In the genomic region with DNA sequence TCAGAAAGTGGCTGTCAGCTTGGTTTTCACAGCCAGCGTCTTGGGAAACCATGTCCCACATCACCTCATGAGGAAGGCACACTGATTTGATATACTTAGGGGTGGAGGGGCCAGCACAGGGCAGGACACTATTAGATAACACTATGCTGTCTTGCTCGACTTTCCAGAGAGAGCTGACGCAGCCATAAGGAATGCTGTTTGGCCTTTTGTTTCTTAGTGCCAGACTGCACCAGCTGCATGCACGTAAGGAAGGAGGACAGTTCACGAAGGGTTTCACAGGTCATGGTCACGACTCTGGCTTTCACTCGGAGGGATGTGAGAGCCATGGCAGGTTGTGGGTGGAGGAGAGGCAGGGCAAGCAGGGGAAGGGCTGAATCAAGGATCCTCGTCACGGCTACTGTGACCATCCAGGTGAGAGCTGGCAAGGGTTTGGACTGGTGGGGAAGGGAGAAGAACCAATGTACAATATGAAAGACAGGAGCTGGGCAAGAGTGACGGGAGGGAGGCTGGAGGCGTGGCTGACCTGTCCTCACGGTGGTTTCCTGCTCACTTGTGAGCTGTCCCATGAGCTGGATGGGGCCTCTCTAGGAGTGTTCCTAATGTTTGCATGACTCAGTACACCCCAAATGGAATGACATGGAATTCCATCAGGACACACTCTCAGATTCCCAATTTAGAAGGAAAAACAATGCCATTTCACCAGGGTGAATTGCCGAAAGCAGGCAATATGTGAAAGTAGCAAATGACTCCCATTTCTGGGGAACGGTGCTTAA, we compare ENCODE assay signal across 18 cellular contexts.
DNase-seq lines count a peak whose midpoint lies in the region; ATAC-seq and TF ChIP-seq lines count a peak whose summit lies in the region.
"Had no signal": no experiment of that assay in that cellular context is flagged by ENCODE, and none has a peak within 500 bp of the region (broad histone marks: within the 10 kb centered on the region; RNA-seq: fewer than 3 reads in every experiment).

No MANE protein-coding gene starts in this region.

- H3F3A ChIP-seq in PC-9 (ENCODE audit: insufficient read depth, low read depth): no peaks in the 10 kb centered on the region

- no peaks in the 10 kb centered on the region for H4K20me1 ChIP-seq in PC-9 (ENCODE audit: insufficient read depth)

- POLR2A ChIA-PET in PC-9 (lab: Charles Lee; ENCODE audit: unreplicated experiment): interaction anchor here (0.6 to 1.2 kb wide), 3 partner anchors 283 to 691 kb away, joined by 3 to 9 read pairs (median 4); no protein-coding TSS in a partner anchor

- H2AFZ ChIP-seq in PC-9: no peak overlapping the region

- H3K4me3 ChIP-seq in PC-9 (no peak overlapping the region), endodermal cell (ENCODE audit: low read length) (no peak overlapping the region)
- H3K4me3 ChIP-seq: gastroesophageal sphincter, spleen had no signal

- intact Hi-C loops in PC-9 (cut with micrococcal nuclease; ENCODE audit: unreplicated experiment): loop anchor here (1.0 to 5.0 kb wide), 5 partner anchors 61 to 282 kb away; partner anchors contain the start of gene OTULINL

- H3K4me1 ChIP-seq in PC-9 (replicated peaks; ENCODE audit: insufficient read depth): no peaks in the 10 kb centered on the region
- H3K4me1 ChIP-seq in endodermal cell (ENCODE audit: control insufficient read depth, insufficient read depth, low read length): peaks cover 17% of the 10 kb centered on the region

- CTCF ChIA-PET in PC-9 (lab: Charles Lee): interaction anchor here (0.5 to 2.7 kb wide), 14 partner anchors 12 to 572 kb away, joined by 3 to 42 read pairs (median 6); no protein-coding TSS in a partner anchor

- H3K4me3 Mint-ChIP-seq in endodermal cell: no peak overlapping the region
- H3K4me3 Mint-ChIP-seq: H9 had no signal

- no peaks in the 10 kb centered on the region for H3K9me3 Mint-ChIP-seq in endodermal cell
- H3K9me3 Mint-ChIP-seq: H9 had no signal

- 84 to 89% methylated on average over 10 to 14 of the region's 14 CpGs for WGBS in endodermal cell (ENCODE audit: insufficient coverage in 1 of 2, insufficient read length in 1 of 2), 2 experiments

- DNase-seq in AG20443 (ENCODE audit: low spot score): peak; percentile 74
- DNase-seq in PC-9: peak; percentile 76 to 90
- DNase-seq in endodermal cell: no peak
- DNase-seq in mesenteric fat pad (ENCODE audit: low spot score): peak; percentile 64
- no peak for DNase-seq in NCI-H146 (lab: John Stamatoyannopoulos, UW)
- no peak for DNase-seq in occipital lobe (lab: John Stamatoyannopoulos, UW)
- no peak for DNase-seq in SKM-1 (lab: John Stamatoyannopoulos, UW; ENCODE audit: unreplicated experiment)
- DNase-seq: activated CD4-positive, alpha-beta T cell treated with anti-CD3 and anti-CD28 coated beads, Interleukin-2, amount 50 U/mL, for 48 hours; activated naive CD4-positive, alpha-beta T cell treated with anti-CD3 and anti-CD28 coated beads, Interleukin-2, amount 50 U/mL, for 16 hours; dermis blood vessel endothelial cell; DMS79 treated with DMSO at 0.1 percent for 48 hours; H9; left colon; MV-4-11; spleen; T-helper 2 cell had no signal

- peak overlapping the region; percentile 47 for H3K4me2 ChIP-seq in PC-9

- no peak for ATAC-seq in HG03175 (IDR thresholded peaks at IDR 0.05; ENCODE audit: unreplicated experiment)
- ATAC-seq: gastroesophageal sphincter, left colon had no signal

- no peaks in the 10 kb centered on the region for H3K36me3 Mint-ChIP-seq in endodermal cell (ENCODE audit: low read depth)

- peaks cover 14% of the 10 kb centered on the region; the same call in 1 of the 2 replicates for H3K27me3 ChIP-seq in PC-9 (ENCODE audit: insufficient read depth, low read depth)
- no peaks in the 10 kb centered on the region for H3K27me3 ChIP-seq in endodermal cell (ENCODE audit: control insufficient read depth, insufficient read depth, low read length, poor library complexity, severe bottlenecking)
- H3K27me3 ChIP-seq: gastroesophageal sphincter, spleen had no signal

- peaks cover 39% of the 10 kb centered on the region for H3K4me1 Mint-ChIP-seq in endodermal cell

- no peaks in the 10 kb centered on the region for H3K9me3 ChIP-seq in PC-9 (ENCODE audit: insufficient read depth, low read depth)
- H3K9me3 ChIP-seq in endodermal cell (ENCODE audit: control insufficient read depth, low read length): no peaks in the 10 kb centered on the region
- H3K9me3 ChIP-seq: gastroesophageal sphincter, spleen had no signal

- no peaks in the 10 kb centered on the region for H3K79me2 ChIP-seq in PC-9 (ENCODE audit: low read depth)

- no peak overlapping the region for H3K9ac ChIP-seq in endodermal cell (ENCODE audit: extremely low read depth, low read length, poor library complexity, severe bottlenecking)

- H3K9me2 ChIP-seq in PC-9 (ENCODE audit: insufficient read depth): no peaks in the 10 kb centered on the region

- TF ChIP-seq CTCF in PC-9 (conservative IDR thresholded peaks at IDR 0.05): no peak
- TF ChIP-seq CTCF in endodermal cell (conservative IDR thresholded peaks at IDR 0.05): no peak

- H3K27ac ChIP-seq in PC-9 (no peak overlapping the region), endodermal cell (ENCODE audit: low read depth, low read length) (no peak overlapping the region)
- H3K27ac ChIP-seq: gastroesophageal sphincter, spleen had no signal

- peak overlapping the region; percentile 17 for H3K27ac Mint-ChIP-seq in endodermal cell

- no peaks in the 10 kb centered on the region for H3K27me3 Mint-ChIP-seq in endodermal cell (ENCODE audit: insufficient read depth)

- H3K36me3 ChIP-seq in PC-9 (ENCODE audit: low read depth) (no peaks in the 10 kb centered on the region), endodermal cell (ENCODE audit: control insufficient read depth, insufficient read depth, low read length) (no peaks in the 10 kb centered on the region)

- TSS peak; percentile 27 for BruUV-seq in PC-9 (replicated peaks; lab: Mats Ljungman, UMichigan)

Comparison
In these comparisons a context has a peak if more than half of its experiments do, and no peak if none do; other contexts are left out.
1. DNase-seq: peak in AG20443 (single experiment), PC-9 (2 of 2) and mesenteric fat pad (single experiment); none in endodermal cell (single experiment), NCI-H146 (single experiment), occipital lobe (single experiment) and SKM-1 (single experiment).